Comparison of ENCODE assay signal across 9 cellular contexts in genomic region chr2:173354601-173355131, GRCh38. TPM values are rescaled to one million over a fixed set of nuclear protein-coding genes. Genes with fewer than 3 reads are reported as not detected.
A peak's percentile ranks its signal among the peaks of the same experiment; 100 is the strongest.
DNase-seq lines count a peak whose midpoint lies in the region; ATAC-seq and TF ChIP-seq lines count a peak whose summit lies in the region.
"Had no signal": no experiment of that assay in that cellular context is flagged by ENCODE, and none has a peak within 500 bp of the region (broad histone marks: within the 10 kb centered on the region; RNA-seq: fewer than 3 reads in every experiment).

TSS of gene CDCA7 (plus strand) at chr2:173354872. CDS start at chr2:173354964, 92 bp downstream.

- no peaks in the 10 kb centered on the region for H3K9me3 Mint-ChIP-seq in activated CD8-positive, alpha-beta T cell treated with anti-CD3 and anti-CD28 coated beads for 36 hours
- H3K9me3 Mint-ChIP-seq in stimulated activated naive CD8-positive, alpha-beta T cell treated with anti-CD3 and anti-CD28 coated beads, Interleukin-15, Interleukin-2, amounts not matched to agents 100 ng/mL and 50 ng/mL, for 24 hours = no peaks in the 10 kb centered on the region

- peak within 1 kb of the TSS; percentile 56 for H3K4me3 ChIP-seq in mucosa of stomach (ENCODE audit: low read length)

- CTCF ChIA-PET in activated CD8-positive, alpha-beta T cell treated with anti-CD3 and anti-CD28 coated beads for 36 hours (lab: Charles Lee) = no interaction called here

- H3K27me3 ChIP-seq in mucosa of stomach (ENCODE audit: control insufficient read depth, insufficient read depth, low read length) = peaks cover 37% of the 10 kb centered on the region

- POLR2A ChIA-PET in activated CD8-positive, alpha-beta T cell treated with anti-CD3 and anti-CD28 coated beads for 36 hours (lab: Charles Lee) = interaction anchor here (2.1 kb wide), 1 partner anchor 115 kb away, joined by 5 read pairs; no protein-coding TSS in a partner anchor

- peaks cover 6% of the 10 kb centered on the region for H3K4me1 ChIP-seq in mucosa of stomach (ENCODE audit: control insufficient read depth, insufficient read depth, low read length)

- DNase-seq in CD1c-positive myeloid dendritic cell (ENCODE audit: extremely low spot score) (peak; percentile 34), GM19240 (ENCODE audit: insufficient read length, low spot score) (peak; percentile 39), NCI-H69 (lab: John Stamatoyannopoulos, UW) (peak; percentile 87), epidermal melanocyte (ENCODE audit: insufficient read length, low spot score) (peak; percentile 70)
- peak; percentile 77 for DNase-seq in activated CD8-positive, alpha-beta T cell treated with anti-CD3 and anti-CD28 coated beads for 36 hours

- intact Hi-C loops in activated CD8-positive, alpha-beta T cell treated with anti-CD3 and anti-CD28 coated beads for 36 hours (cut with micrococcal nuclease) = no loop called here

- no peaks in the 10 kb centered on the region for H3K36me3 ChIP-seq in mucosa of stomach (ENCODE audit: control insufficient read depth, insufficient read depth, low read length)
- H3K36me3 ChIP-seq: adrenal gland had no signal

- H3K9me3 ChIP-seq in mucosa of stomach (ENCODE audit: control insufficient read depth, low read length) = no peaks in the 10 kb centered on the region
- H3K9me3 ChIP-seq: adrenal gland had no signal

- H3K27me3 Mint-ChIP-seq in activated CD8-positive, alpha-beta T cell treated with anti-CD3 and anti-CD28 coated beads for 36 hours = peaks cover 36% of the 10 kb centered on the region
- peaks cover 48% of the 10 kb centered on the region for H3K27me3 Mint-ChIP-seq in stimulated activated naive CD8-positive, alpha-beta T cell treated with anti-CD3 and anti-CD28 coated beads, Interleukin-15, Interleukin-2, amounts not matched to agents 100 ng/mL and 50 ng/mL, for 24 hours

- peak within 1 kb of the TSS; percentile 47 for H3K9ac ChIP-seq in mucosa of stomach (ENCODE audit: low read length)

- peak within 1 kb of the TSS; percentile 94 for H3K27ac Mint-ChIP-seq in activated CD8-positive, alpha-beta T cell treated with anti-CD3 and anti-CD28 coated beads for 36 hours
- peak within 1 kb of the TSS; percentile 94 for H3K27ac Mint-ChIP-seq in stimulated activated naive CD8-positive, alpha-beta T cell treated with anti-CD3 and anti-CD28 coated beads, Interleukin-15, Interleukin-2, amounts not matched to agents 100 ng/mL and 50 ng/mL, for 24 hours

- peaks cover 32% of the 10 kb centered on the region for H3K4me1 Mint-ChIP-seq in activated CD8-positive, alpha-beta T cell treated with anti-CD3 and anti-CD28 coated beads for 36 hours (ENCODE audit: low read depth)
- peaks cover 45% of the 10 kb centered on the region for H3K4me1 Mint-ChIP-seq in stimulated activated naive CD8-positive, alpha-beta T cell treated with anti-CD3 and anti-CD28 coated beads, Interleukin-15, Interleukin-2, amounts not matched to agents 100 ng/mL and 50 ng/mL, for 24 hours (ENCODE audit: low read depth)

- peak within 1 kb of the TSS; percentile 81 for H3K4me3 Mint-ChIP-seq in activated CD8-positive, alpha-beta T cell treated with anti-CD3 and anti-CD28 coated beads for 36 hours
- peak within 1 kb of the TSS; percentile 89 for H3K4me3 Mint-ChIP-seq in stimulated activated naive CD8-positive, alpha-beta T cell treated with anti-CD3 and anti-CD28 coated beads, Interleukin-15, Interleukin-2, amounts not matched to agents 100 ng/mL and 50 ng/mL, for 24 hours

- peak; percentile 40 for ATAC-seq in HG03439 (IDR thresholded peaks at IDR 0.05; ENCODE audit: unreplicated experiment)
- ATAC-seq in activated CD8-positive, alpha-beta T cell treated with anti-CD3 and anti-CD28 coated beads for 36 hours = peak; percentile 75

- TF ChIP-seq CTCF in activated CD8-positive, alpha-beta T cell treated with anti-CD3 and anti-CD28 coated beads for 36 hours (IDR thresholded peaks at IDR 0.05) = no peak

- H3K36me3 Mint-ChIP-seq in activated CD8-positive, alpha-beta T cell treated with anti-CD3 and anti-CD28 coated beads for 36 hours (ENCODE audit: low read depth) = peaks cover 36% of the 10 kb centered on the region
- H3K36me3 Mint-ChIP-seq in stimulated activated naive CD8-positive, alpha-beta T cell treated with anti-CD3 and anti-CD28 coated beads, Interleukin-15, Interleukin-2, amounts not matched to agents 100 ng/mL and 50 ng/mL, for 24 hours (ENCODE audit: low read depth) = peaks cover 31% of the 10 kb centered on the region

RNA-seq across cellular contexts. Expression of gene CDCA7, which starts in this region (rescaled TPM):
- total RNA-seq in activated CD8-positive, alpha-beta T cell treated with anti-CD3 and anti-CD28 coated beads for 36 hours = 10 to 100 TPM; 88.5 to 91.7 TPM

Comparison
In these comparisons a context has a peak if more than half of its experiments do, and no peak if none do; other contexts are left out.
1. Peak in every context shown above with its lines: DNase-seq, ATAC-seq and H3K4me3 ChIP-seq.
2. DNase-seq: peak in every context shown above with its lines; median percentile 87 in NCI-H69; 77 in activated CD8-positive, alpha-beta T cell treated with anti-CD3 and anti-CD28 coated beads for 36 hours; 70 in epidermal melanocyte; 39 in GM19240; 34 in CD1c-positive myeloid dendritic cell.